In the genomic region with DNA sequence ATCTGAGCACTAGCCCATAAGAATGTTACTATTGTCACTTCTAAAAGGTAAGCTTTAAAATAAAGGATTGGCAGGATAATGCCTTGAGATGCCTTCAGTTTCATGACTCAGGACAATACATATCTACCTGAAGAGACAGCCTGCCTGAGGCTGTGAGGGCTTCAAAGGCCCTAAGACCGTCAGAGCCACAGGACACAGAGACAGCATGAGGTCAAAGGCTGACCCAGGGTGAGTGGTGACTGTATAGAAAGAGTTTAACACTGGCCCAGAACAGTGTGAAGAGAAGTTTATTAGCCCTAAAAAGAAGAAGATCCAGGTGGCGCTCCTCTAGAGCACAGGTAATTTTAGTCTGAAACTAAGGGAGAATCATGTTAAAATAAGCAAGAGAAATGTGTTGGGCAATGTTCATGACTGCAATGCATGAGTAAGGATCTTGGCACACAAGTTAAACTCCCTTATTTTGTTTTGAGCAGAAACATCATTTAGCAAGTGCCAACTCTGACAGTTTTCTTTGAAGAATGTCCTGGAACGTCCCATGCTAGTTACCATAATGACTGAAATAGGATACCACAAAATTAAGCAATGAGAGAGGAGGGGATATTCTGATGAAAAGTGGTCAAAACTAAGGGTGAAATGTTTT, we compare ENCODE assay signal across 19 cellular contexts.
DNase-seq lines count a peak whose midpoint lies in the region; ATAC-seq, FAIRE-seq and TF ChIP-seq lines count a peak whose summit lies in the region.
"Had no signal": no experiment of that assay in that cellular context is flagged by ENCODE, and none has a peak within 500 bp of the region (broad histone marks: within the 10 kb centered on the region; RNA-seq: fewer than 3 reads in every experiment).

No MANE protein-coding gene starts in this region.

- no peaks in the 10 kb centered on the region for H3K79me2 ChIP-seq in PC-3 (ENCODE audit: low read length)

- 1% methylated on average over 3 of the region's 3 CpGs for WGBS in A549 (ENCODE audit: missing lambda C conversion rate)
- WGBS in small intestine, 3 donors: 59 to 71% (median 70%) methylated on average over 3 of the region's 3 CpGs

- peaks cover 23% of the 10 kb centered on the region for H3K27me3 ChIP-seq in PC-3 (ENCODE audit: low read length)
- H3K27me3 ChIP-seq in small intestine (ENCODE audit: control insufficient read depth in 2 of 2, insufficient read depth in 2 of 2, low read length in 2 of 2): peaks cover 0 to 2% of the 10 kb centered on the region in 2 donors

- H3K9ac ChIP-seq in PC-3 (ENCODE audit: low read length): no peak overlapping the region

- no peaks in the 10 kb centered on the region for H3K4me1 ChIP-seq in A549
- H3K4me1 ChIP-seq in PC-3 (ENCODE audit: insufficient read depth, low read length): no peaks in the 10 kb centered on the region
- H3K4me1 ChIP-seq in small intestine (ENCODE audit: control insufficient read depth in 2 of 2, insufficient read depth in 1 of 2, low read depth in 1 of 2, low read length in 1 of 2): no peaks in the 10 kb centered on the region

- no peaks in the 10 kb centered on the region for H4K20me1 ChIP-seq in PC-3 (ENCODE audit: low read length)

- FAIRE-seq in A549 (lab: Jason Lieb, UNC) (peak; percentile 23), small intestine (lab: Jason Lieb, UNC) (no peak)
- FAIRE-seq: GM12878, GM19239, K562 had no signal

- no peak overlapping the region for H2AFZ ChIP-seq in PC-3 (ENCODE audit: low read length)
- H2AFZ ChIP-seq: PC-9 had no signal

- TF ChIP-seq RAD21 in A549 (conservative IDR thresholded peaks at IDR 0.05 in 1 of 2, IDR thresholded peaks at IDR 0.05 in 1 of 2): no peak

- H3K4me2 ChIP-seq in A549 (no peak overlapping the region), PC-3 (ENCODE audit: low read length) (no peak overlapping the region)
- H3K4me2 ChIP-seq: PC-9 had no signal

- no peak overlapping the region for H3K4me3 ChIP-seq in A549
- no peak overlapping the region for H3K4me3 ChIP-seq in PC-3 (ENCODE audit: low read length)
- H3K4me3 ChIP-seq in small intestine (ENCODE audit: low read depth in 1 of 2, low read length in 2 of 2): no peak overlapping the region
- H3K4me3 ChIP-seq: GM12878, K562, PC-9 had no signal

- no peak for TF ChIP-seq EP300 in A549 (IDR thresholded peaks at IDR 0.05)

- DNase-seq in A549 (ENCODE audit: low read depth in 1 of 2, low spot score in 1 of 2) (no peak), PC-3 (peak; percentile 12), epithelial cell of prostate (ENCODE audit: low read depth, low spot score) (no peak), inferior parietal cortex (ENCODE audit: extremely low spot score) (peak; percentile 29), small intestine (no peak), NCI-H1105 treated with DMSO at 0.1 percent for 48 hours (lab: John Stamatoyannopoulos, UW) (no peak), nucleus accumbens (lab: John Stamatoyannopoulos, UW) (no peak), OCI-M2 (lab: John Stamatoyannopoulos, UW; ENCODE audit: unreplicated experiment) (no peak)
- DNase-seq: COR-L47; HFFc6; NCI-H1048; NCI-H1694; NCI-H69; NK-92 treated with Interleukin-12 subunit alpha and Interleukin-12 subunit beta, amount 100 ng/mL, for 24 hours; PC-9 had no signal

- intact Hi-C loops in PC-3 (cut with micrococcal nuclease): no loop called here

- no peaks in the 10 kb centered on the region for H3F3A ChIP-seq in PC-3 (ENCODE audit: low read length, unreplicated experiment)

- no peak overlapping the region for H3K27ac ChIP-seq in A549
- no peak overlapping the region for H3K27ac ChIP-seq in PC-3 (ENCODE audit: low read length)
- peak overlapping the region; percentile 18 for H3K27ac ChIP-seq in epithelial cell of prostate
- H3K27ac ChIP-seq in small intestine (ENCODE audit: low read depth in 1 of 2, low read length in 1 of 2): no peak overlapping the region
- H3K27ac ChIP-seq: PC-9 had no signal

- ATAC-seq in A549: no peak
- ATAC-seq in PC-3: no peak
- ATAC-seq: GM12878, K562, Right ventricle myocardium inferior had no signal

- no TSS peak for BruUV-seq in PC-3 (replicated peaks; lab: Mats Ljungman, UMichigan)

- H3K9me3 ChIP-seq in A549 (no peaks in the 10 kb centered on the region), PC-3 (ENCODE audit: low read length) (no peaks in the 10 kb centered on the region), small intestine (ENCODE audit: control insufficient read depth, low read depth) (no peaks in the 10 kb centered on the region)

- CTCF ChIA-PET in A549 (lab: Yijun Ruan, JAX) (no interaction called here), PC-3 (lab: Charles Lee) (no interaction called here)

- no peaks in the 10 kb centered on the region for H3K9me2 ChIP-seq in PC-3 (replicated peaks; ENCODE audit: low read length)

- POLR2A ChIA-PET in A549 (lab: Yijun Ruan, JAX): no interaction called here
- POLR2A ChIA-PET in PC-3 (lab: Charles Lee; ENCODE audit: unreplicated experiment): no interaction called here

- TF ChIP-seq POLR2A in A549 (IDR thresholded peaks at IDR 0.05; ENCODE audit: low read length): no peak

- H3K36me3 ChIP-seq in PC-3 (ENCODE audit: low read depth, low read length) (no peaks in the 10 kb centered on the region), small intestine (ENCODE audit: control insufficient read depth in 2 of 2, insufficient read depth in 2 of 2, low read length in 2 of 2) (no peaks in the 10 kb centered on the region)

- TF ChIP-seq CTCF in A549 (IDR thresholded peaks at IDR 0.05) (no peak), PC-3 (conservative IDR thresholded peaks at IDR 0.05; ENCODE audit: low read depth, low read length) (no peak; the same call in 1 of the 2 replicates)

TF ChIP-seq in A549, 52 proteins besides CTCF, POLR2A, EP300 and RAD21:
- TF ChIP-seq RFX5 (IDR thresholded peaks at IDR 0.05) (no peak), EHF (CRISPR knock-in tag; IDR thresholded peaks at IDR 0.05) (no peak), RNF2 (IDR thresholded peaks at IDR 0.05; ENCODE audit: borderline replicate concordance, low read depth) (no peak), TP53 (CRISPR knock-in tag; IDR thresholded peaks at IDR 0.05) (no peak), EHMT2 (IDR thresholded peaks at IDR 0.05; ENCODE audit: low read depth) (no peak), NR3C1 (IDR thresholded peaks at IDR 0.05) (no peak), CBX2 (IDR thresholded peaks at IDR 0.05; ENCODE audit: borderline replicate concordance, low read depth) (no peak), MYC (IDR thresholded peaks at IDR 0.05; ENCODE audit: borderline replicate concordance, low read length) (no peak), ESRRA (IDR thresholded peaks at IDR 0.05; ENCODE audit: borderline replicate concordance, low read length) (no peak), MAZ (IDR thresholded peaks at IDR 0.05; ENCODE audit: borderline replicate concordance, low read depth, low read length) (no peak), KDM1A (IDR thresholded peaks at IDR 0.05; ENCODE audit: low read depth) (no peak), BCL3 (IDR thresholded peaks at IDR 0.05) (no peak), MAX (IDR thresholded peaks at IDR 0.05) (no peak), PHF8 (IDR thresholded peaks at IDR 0.05; ENCODE audit: borderline replicate concordance, low read depth) (no peak), ZSCAN20 (CRISPR knock-in tag; IDR thresholded peaks at IDR 0.05) (no peak), TFCP2L1 (CRISPR knock-in tag; IDR thresholded peaks at IDR 0.05) (no peak)
TF ChIP-seq in A549: peak in this region for 0.

Comparison
In these comparisons a context has a peak if more than half of its experiments do, and no peak if none do; other contexts are left out.
1. DNase-seq: peak in PC-3 (single experiment) and inferior parietal cortex (single experiment); none in A549 (0 of 2), epithelial cell of prostate (single experiment), small intestine (single experiment), NCI-H1105 treated with DMSO at 0.1 percent for 48 hours (single experiment), nucleus accumbens (0 of 56) and OCI-M2 (single experiment).